8 cellular contexts compared by ENCODE assay signal in the genomic region with DNA sequence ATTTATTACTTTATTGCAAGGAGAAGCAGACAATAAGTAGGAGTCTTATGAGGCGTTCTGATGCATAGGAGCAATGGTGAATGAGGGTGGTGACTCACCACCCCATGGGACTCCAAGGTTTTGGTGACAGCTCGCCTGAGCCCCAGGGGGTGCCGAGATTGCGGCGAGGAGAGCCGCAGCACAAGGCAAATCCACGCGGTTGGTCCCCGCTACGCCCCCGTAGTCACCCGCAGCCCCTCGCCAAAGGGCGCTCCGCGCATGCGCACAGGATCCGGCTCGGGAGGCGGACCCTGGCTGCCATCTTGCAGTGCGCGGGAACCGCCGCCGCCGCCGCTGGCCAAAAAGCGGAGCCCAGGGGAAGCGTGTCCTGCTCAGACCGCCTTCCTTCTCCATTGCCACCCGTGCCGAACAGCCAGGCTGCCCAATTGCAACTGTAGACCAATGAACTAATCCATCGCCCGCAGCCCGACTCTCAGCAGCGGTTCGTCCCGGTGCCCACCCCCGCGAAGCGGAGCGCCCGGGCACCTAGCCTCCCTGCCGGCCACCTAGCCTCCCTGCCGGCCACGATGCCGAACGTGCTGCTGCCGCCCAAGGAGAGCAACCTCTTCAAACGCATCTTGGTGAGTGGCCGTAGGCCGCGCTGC.
A peak's percentile ranks its signal among the peaks of the same experiment; 100 is the strongest.
DNase-seq lines count a peak whose midpoint lies in the region; ATAC-seq lines count a peak whose summit lies in the region.

A gene (plus strand): TSS at position 305 of the 644 bp plus-strand sequence. CDS start 262 bp downstream, at position 567.

- peaks cover 3% of the 10 kb centered on the region for H3K36me3 ChIP-seq in effector memory CD4-positive, alpha-beta T cell (ENCODE audit: control insufficient read depth, insufficient read depth, low read length)

- DNase-seq in COLO668 (lab: John Stamatoyannopoulos, UW; ENCODE audit: unreplicated experiment) (peak; percentile 97), HS-27A (ENCODE audit: low read depth) (peak; percentile 65), medulla oblongata (ENCODE audit: extremely low spot score) (peak; percentile 92)
- peak; percentile 94 for DNase-seq in NK-92 treated with Interleukin-12 subunit alpha and Interleukin-12 subunit beta, amount 100 ng/mL, for 24 hours (lab: John Stamatoyannopoulos, UW)
- DNase-seq in activated CD8-positive, alpha-beta memory T cell treated with anti-CD3 and anti-CD28 coated beads for 24 hours: peak; percentile 99
- peak; percentile 91 to 93 (median 92) for DNase-seq in effector memory CD4-positive, alpha-beta T cell
- peak; percentile 92 to 95 (median 93) for DNase-seq in stimulated activated CD4-positive, alpha-beta T cell treated with anti-CD3 and anti-CD28 coated beads, TNF-alpha, amount 100 ng/mL, for 48 hours (ENCODE audit: low read depth in 3 of 3)

- no peaks in the 10 kb centered on the region for H3K9me3 ChIP-seq in effector memory CD4-positive, alpha-beta T cell (ENCODE audit: control insufficient read depth, low read length)

- peaks cover 23% of the 10 kb centered on the region for H3K4me1 ChIP-seq in effector memory CD4-positive, alpha-beta T cell (ENCODE audit: control insufficient read depth, insufficient read depth, low read length, poor library complexity, severe bottlenecking)

- peak within 1 kb of the TSS; percentile 99 for H3K4me3 ChIP-seq in effector memory CD4-positive, alpha-beta T cell (ENCODE audit: insufficient read depth, low read depth, low read length, poor library complexity, severe bottlenecking)

- no peaks in the 10 kb centered on the region for H3K27me3 ChIP-seq in effector memory CD4-positive, alpha-beta T cell (replicated peaks; ENCODE audit: control insufficient read depth, insufficient read depth, low read length, poor library complexity, severe bottlenecking)

- H3K27ac ChIP-seq in effector memory CD4-positive, alpha-beta T cell (ENCODE audit: insufficient read depth, low read length, poor library complexity, severe bottlenecking): peak within 1 kb of the TSS; percentile 88

- peak; percentile 59 for ATAC-seq in GM19467 (IDR thresholded peaks at IDR 0.05; ENCODE audit: unreplicated experiment)

Comparison
In these comparisons a context has a peak if more than half of its experiments do, and no peak if none do; other contexts are left out.
1. Peak in every context shown above with its lines: DNase-seq, ATAC-seq, H3K4me3 ChIP-seq and H3K27ac ChIP-seq.